Comparison of ENCODE assay signal across 22 cellular contexts in genomic region chr12:110782068-110782467, GRCh38.
"Had no signal": no experiment of that assay in that cellular context is flagged by ENCODE, and none has a peak within 500 bp of the region (broad histone marks: within the 10 kb centered on the region; RNA-seq: fewer than 3 reads in every experiment).

No MANE protein-coding gene starts in this region.

- H3K9me3 ChIP-seq: prostate gland, suprapubic skin had no signal

- H3K27ac ChIP-seq: epithelial cell of prostate, prostate gland, suprapubic skin had no signal

- DNase-seq: activated B cell treated with CpG ODN at 0.5 μM for 24 hours; activated CD4-positive, alpha-beta T cell treated with anti-CD3 and anti-CD28 coated beads, Interleukin-2, amount 50 U/mL, for 48 hours; activated effector memory CD4-positive, alpha-beta T cell treated with anti-CD3 and anti-CD28 coated beads, Interleukin-2, amount 50 U/mL, for 16 hours; activated naive CD8-positive, alpha-beta T cell treated with anti-CD3 and anti-CD28 coated beads, Interleukin-2, amount 50 U/mL, for 24 hours; activated T-cell treated with anti-CD3 and anti-CD28 coated beads, Interleukin-2, amount 50 U/mL, for 24 hours; aorta; effector memory CD8-positive, alpha-beta T cell; foreskin melanocyte; kidney glomerular epithelial cell; mesendoderm; right cardiac atrium; stimulated activated CD4-positive, alpha-beta T cell treated with anti-CD3 and anti-CD28 coated beads, Interleukin-15, amount 100 ng/mL, for 24 hours; stimulated activated CD4-positive, alpha-beta T cell treated with anti-CD3 and anti-CD28 coated beads, Interleukin-4, amount 100 ng/mL, for 24 hours; stimulated activated naive CD4-positive, alpha-beta T cell; T-helper 17 cell; trophoblast cell had no signal

- H3K4me3 ChIP-seq: prostate gland, skin epidermis, suprapubic skin had no signal

- H3K27me3 ChIP-seq: suprapubic skin had no signal

- H3K4me1 Mint-ChIP-seq: nephron had no signal

- H3K9me3 Mint-ChIP-seq: activated B cell treated with CpG ODN at 0.5 μM for 24 hours; activated naive CD8-positive, alpha-beta T cell treated with anti-CD3 and anti-CD28 coated beads, Interleukin-2, amount 50 U/mL, for 24 hours; activated T-cell treated with anti-CD3 and anti-CD28 coated beads, Interleukin-2, amount 50 U/mL, for 24 hours; dendritic cell treated with granulocyte-macrophage colony-stimulating factor and Interleukin-4, amounts not matched to agents 40 ng/mL and 50 ng/mL, for 4 days; effector memory CD8-positive, alpha-beta T cell; nephron had no signal

- H3K36me3 ChIP-seq: prostate gland, suprapubic skin had no signal

- H3K4me3 Mint-ChIP-seq: activated B cell treated with CpG ODN at 0.5 μM for 24 hours; activated naive CD8-positive, alpha-beta T cell treated with anti-CD3 and anti-CD28 coated beads, Interleukin-2, amount 50 U/mL, for 24 hours; activated T-cell treated with anti-CD3 and anti-CD28 coated beads, Interleukin-2, amount 50 U/mL, for 24 hours; dendritic cell treated with granulocyte-macrophage colony-stimulating factor and Interleukin-4, amounts not matched to agents 40 ng/mL and 50 ng/mL, for 4 days; effector memory CD8-positive, alpha-beta T cell; nephron; T-helper 17 cell had no signal

- H3K27me3 Mint-ChIP-seq: activated B cell treated with CpG ODN at 0.5 μM for 24 hours; activated naive CD8-positive, alpha-beta T cell treated with anti-CD3 and anti-CD28 coated beads, Interleukin-2, amount 50 U/mL, for 24 hours; activated T-cell treated with anti-CD3 and anti-CD28 coated beads, Interleukin-2, amount 50 U/mL, for 24 hours; T-helper 17 cell had no signal

- H3K27ac Mint-ChIP-seq: activated B cell treated with CpG ODN at 0.5 μM for 24 hours; dendritic cell treated with granulocyte-macrophage colony-stimulating factor and Interleukin-4, amounts not matched to agents 40 ng/mL and 50 ng/mL, for 4 days; effector memory CD8-positive, alpha-beta T cell; nephron; T-helper 17 cell had no signal

- ATAC-seq: activated naive CD8-positive, alpha-beta T cell treated with anti-CD3 and anti-CD28 coated beads, Interleukin-2, amount 50 U/mL, for 24 hours; effector memory CD8-positive, alpha-beta T cell; T-helper 17 cell had no signal

- H3K4me1 ChIP-seq: prostate gland, suprapubic skin had no signal
